ENCODE assay signal across 19 cellular contexts in the genomic region with DNA sequence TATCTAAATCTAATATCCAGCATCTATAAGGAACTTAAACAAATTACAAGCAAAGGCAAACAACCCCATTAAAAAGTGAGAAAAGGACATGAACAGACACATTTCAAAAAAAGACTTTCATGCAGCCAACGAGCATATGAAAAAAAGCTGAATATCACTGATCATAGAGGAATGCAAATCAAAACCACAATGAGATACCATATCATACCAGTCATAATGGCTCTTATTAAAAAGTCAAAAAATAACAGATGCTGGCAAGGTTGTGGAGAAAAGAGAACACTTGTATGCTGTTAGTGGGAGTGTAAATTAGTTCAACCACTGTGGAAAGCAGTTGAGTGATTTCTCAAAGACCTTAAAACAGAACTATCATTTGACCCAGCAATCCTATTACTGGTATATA.
DNase-seq lines count a peak whose midpoint lies in the region; FAIRE-seq and TF ChIP-seq lines count a peak whose summit lies in the region.
"Had no signal": no experiment of that assay in that cellular context is flagged by ENCODE, and none has a peak within 500 bp of the region (broad histone marks: within the 10 kb centered on the region; RNA-seq: fewer than 3 reads in every experiment).

No MANE protein-coding gene starts in this region.

- H3K9me3 ChIP-seq in endothelial cell of umbilical vein (replicated peaks; ENCODE audit: control insufficient read depth, insufficient read depth, low read length) = no peaks in the 10 kb centered on the region
- H3K9me3 ChIP-seq in keratinocyte (ENCODE audit: control insufficient read depth, low read depth, low read length) = no peaks in the 10 kb centered on the region
- H3K9me3 ChIP-seq: right lobe of liver, thyroid gland had no signal

- intact Hi-C loops in endothelial cell of umbilical vein (cut with micrococcal nuclease) = no loop called here

- H3K4me2 ChIP-seq in endothelial cell of umbilical vein (ENCODE audit: insufficient read depth, low read length) = no peak overlapping the region
- H3K4me2 ChIP-seq in keratinocyte (ENCODE audit: control insufficient read depth, extremely low read depth, insufficient read depth, low read depth, low read length) = no peak overlapping the region

- TF ChIP-seq POLR2A in endothelial cell of umbilical vein (IDR thresholded peaks at IDR 0.05; ENCODE audit: low read depth, low read length) = no peak

- no peaks in the 10 kb centered on the region for H3K4me1 ChIP-seq in endothelial cell of umbilical vein (ENCODE audit: control insufficient read depth, extremely low read depth, insufficient read depth, low read length)
- H3K4me1 ChIP-seq in keratinocyte (ENCODE audit: control insufficient read depth, extremely low read depth, insufficient read depth, low read length) = no peaks in the 10 kb centered on the region
- H3K4me1 ChIP-seq: right lobe of liver, thyroid gland had no signal

- no peak overlapping the region for H3K4me3 ChIP-seq in endothelial cell of umbilical vein (replicated peaks in 1 of 3; ENCODE audit: insufficient read depth in 1 of 3, low read depth in 1 of 3, low read length in 3 of 3)
- no peak overlapping the region for H3K4me3 ChIP-seq in keratinocyte (ENCODE audit: control insufficient read depth in 2 of 3, extremely low read depth in 1 of 3, insufficient read depth in 2 of 3, low read depth in 1 of 3, low read length in 3 of 3)
- H3K4me3 ChIP-seq: lung, right lobe of liver, thyroid gland had no signal

- H3K36me3 ChIP-seq in endothelial cell of umbilical vein (ENCODE audit: control insufficient read depth in 2 of 2, extremely low read depth in 1 of 2, insufficient read depth in 2 of 2, low read length in 2 of 2) (no peaks in the 10 kb centered on the region), keratinocyte (ENCODE audit: control insufficient read depth in 2 of 2, extremely low read depth in 1 of 2, insufficient read depth in 2 of 2, low read length in 2 of 2) (no peaks in the 10 kb centered on the region)
- H3K36me3 ChIP-seq: right lobe of liver, thyroid gland had no signal

- peak; percentile 11 for DNase-seq in GM04503 (ENCODE audit: low read depth)
- peak; percentile 14 for DNase-seq in RPMI7951 (ENCODE audit: low read depth)
- DNase-seq in endothelial cell of umbilical vein (ENCODE audit: low read depth, low spot score) = no peak
- DNase-seq in keratinocyte (ENCODE audit: low read depth, low spot score) = peak; percentile 1
- DNase-seq in NCI-H2029 (lab: John Stamatoyannopoulos, UW) = no peak
- DNase-seq in ecto neural progenitor cell (ENCODE audit: low spot score) = no peak
- no peak for DNase-seq in NCI-H2227 (lab: John Stamatoyannopoulos, UW; ENCODE audit: unreplicated experiment)
- no peak for DNase-seq in DMS114 treated with DMSO at 0.1 percent for 48 hours (lab: John Stamatoyannopoulos, UW; ENCODE audit: unreplicated experiment)
- DNase-seq: activated naive CD4-positive, alpha-beta T cell treated with Interleukin-2 at 50 U/mL for 16 hours; activated T-cell treated with anti-CD3 and anti-CD28 coated beads, Interleukin-2, amount 50 U/mL, for 48 hours; amygdala; C1 segment of cervical spinal cord; central memory CD4-positive, alpha-beta T cell; NCI-H2107; NCI-H510A; right lobe of liver; thyroid gland had no signal

- no TSS peak for BruUV-seq in endothelial cell of umbilical vein (replicated peaks; lab: Mats Ljungman, UMichigan)

- H3K9ac ChIP-seq in endothelial cell of umbilical vein (replicated peaks; ENCODE audit: extremely low read depth, insufficient read depth, low read length) = no peak overlapping the region
- no peak overlapping the region for H3K9ac ChIP-seq in keratinocyte (ENCODE audit: control insufficient read depth, extremely low read depth, insufficient read depth, low read length)

- no peak overlapping the region for H2AFZ ChIP-seq in endothelial cell of umbilical vein (ENCODE audit: low read depth, low read length)
- H2AFZ ChIP-seq in keratinocyte (ENCODE audit: control insufficient read depth, low read length) = no peak overlapping the region

- dilution Hi-C loops in endothelial cell of umbilical vein (cut with MboI; ENCODE audit: extremely low pct_ligation_motif_present, low sequenced_read_pairs) (no loop called here), keratinocyte (cut with MboI; ENCODE audit: extremely low pct_ligation_motif_present, low sequenced_read_pairs) (no loop called here)

- no peak for TF ChIP-seq CTCF in endothelial cell of umbilical vein (IDR thresholded peaks at IDR 0.05; ENCODE audit: extremely low read depth in 1 of 2, insufficient read depth in 1 of 2, low read depth in 1 of 2, low read length in 2 of 2)
- TF ChIP-seq CTCF in keratinocyte (optimal IDR thresholded peaks at IDR 0.05 in 1 of 3, IDR thresholded peaks at IDR 0.05 in 1 of 3, conservative IDR thresholded peaks at IDR 0.05 in 1 of 3; ENCODE audit: extremely low read depth in 1 of 3, insufficient read depth in 2 of 3, low read length in 3 of 3) = no peak

- H4K20me1 ChIP-seq in endothelial cell of umbilical vein (replicated peaks; ENCODE audit: control insufficient read depth, extremely low read depth, insufficient read depth, low read length) = no peaks in the 10 kb centered on the region
- H4K20me1 ChIP-seq in keratinocyte (ENCODE audit: control insufficient read depth, extremely low read depth, insufficient read depth, low read length) = no peaks in the 10 kb centered on the region

- POLR2A ChIA-PET in endothelial cell of umbilical vein (lab: Charles Lee) = no interaction called here

- H3K27me3 ChIP-seq in endothelial cell of umbilical vein (ENCODE audit: control insufficient read depth in 2 of 2, insufficient read depth in 2 of 2, low read length in 2 of 2) (peaks cover 0 to 2% of the 10 kb centered on the region in 2 experiments), keratinocyte (ENCODE audit: control insufficient read depth, extremely low read depth, insufficient read depth, low read length) (no peaks in the 10 kb centered on the region)
- H3K27me3 ChIP-seq: right lobe of liver, thyroid gland had no signal

- H3K27ac ChIP-seq in endothelial cell of umbilical vein (ENCODE audit: insufficient read depth, low read depth, low read length) (no peak overlapping the region), keratinocyte (ENCODE audit: control insufficient read depth, insufficient read depth, low read length) (no peak overlapping the region)
- H3K27ac ChIP-seq: right lobe of liver, thyroid gland had no signal

- FAIRE-seq in endothelial cell of umbilical vein (lab: Jason Lieb, UNC) (peak; percentile 28), keratinocyte (lab: Jason Lieb, UNC) (no peak)
- FAIRE-seq: GM19239 had no signal

- H3K79me2 ChIP-seq in endothelial cell of umbilical vein (ENCODE audit: control insufficient read depth, insufficient read depth, low read length) (no peaks in the 10 kb centered on the region), keratinocyte (ENCODE audit: control insufficient read depth, insufficient read depth, low read length) (no peaks in the 10 kb centered on the region)

- CTCF ChIA-PET in endothelial cell of umbilical vein (lab: Charles Lee) = no interaction called here

- H3K9me1 ChIP-seq in endothelial cell of umbilical vein (replicated peaks; ENCODE audit: control insufficient read depth, extremely low read depth, insufficient read depth, low read length) (no peaks in the 10 kb centered on the region), keratinocyte (ENCODE audit: control insufficient read depth, extremely low read depth, insufficient read depth, low read length) (no peaks in the 10 kb centered on the region)

TF ChIP-seq in endothelial cell of umbilical vein, 7 proteins besides CTCF, POLR2A, EP300 and RAD21:
- TF ChIP-seq JUN (IDR thresholded peaks at IDR 0.05; ENCODE audit: borderline replicate concordance, insufficient read depth, insufficient read length, low read depth) (no peak), POLR2AphosphoS5 (IDR thresholded peaks at IDR 0.05; ENCODE audit: insufficient read depth, low read depth, low read length) (no peak), FOS (IDR thresholded peaks at IDR 0.05; ENCODE audit: borderline replicate concordance, insufficient read depth, low read length) (no peak), MYC (IDR thresholded peaks at IDR 0.05; ENCODE audit: low read depth, low read length) (no peak), GATA2 (IDR thresholded peaks at IDR 0.05; ENCODE audit: insufficient read depth, insufficient read length, low read depth, low read length) (no peak)

Comparison
In these comparisons a context has a peak if more than half of its experiments do, and no peak if none do; other contexts are left out.
1. DNase-seq: peak in GM04503 (single experiment), RPMI7951 (single experiment) and keratinocyte (single experiment); none in endothelial cell of umbilical vein (single experiment), NCI-H2029 (single experiment), ecto neural progenitor cell (single experiment), NCI-H2227 (single experiment) and DMS114 treated with DMSO at 0.1 percent for 48 hours (single experiment).